Comparison of ENCODE assay signal across 8 cellular contexts in genomic region chr6:130020106-130020851, GRCh38. TPM values are rescaled to one million over a fixed set of nuclear protein-coding genes. Genes with fewer than 3 reads are reported as not detected.
DNase-seq lines count a peak whose midpoint lies in the region; ATAC-seq and TF ChIP-seq lines count a peak whose summit lies in the region.

No MANE protein-coding gene starts in this region.

- no peak for TF ChIP-seq POLR2A in IMR-90 (IDR thresholded peaks at IDR 0.05; ENCODE audit: low read depth, low read length)

- H3K23ac ChIP-seq in IMR-90 (ENCODE audit: low read depth, low read length) = peak overlapping the region; percentile 78; the same call in 1 of the 2 replicates

- H3K14ac ChIP-seq in IMR-90 (replicated peaks; ENCODE audit: low read depth, low read length) = 0 out of 2 replicates have a peak overlapping the region, but pooled peaks have one; percentile 53

- peak overlapping the region; percentile 14 for H3K4me2 ChIP-seq in IMR-90 (ENCODE audit: low read depth, low read length)

- no peaks in the 10 kb centered on the region for H4K20me1 ChIP-seq in IMR-90 (ENCODE audit: insufficient read depth, low read length)

- no TSS peak for BruUV-seq in IMR-90 (replicated peaks; lab: Mats Ljungman, UMichigan)

- TF ChIP-seq RAD21 in IMR-90 (IDR thresholded peaks at IDR 0.05; ENCODE audit: low read length) = no peak

- H4K91ac ChIP-seq in IMR-90 (ENCODE audit: insufficient read depth, low read depth, low read length) = no peak overlapping the region

- intact Hi-C loops in IMR-90 (cut with micrococcal nuclease) = loop anchor here (5.0 kb wide), 1 partner anchor 348 kb away; no protein-coding TSS in a partner anchor

- H3K18ac ChIP-seq in IMR-90 (ENCODE audit: low read depth, low read length) = no peak overlapping the region; the same call in 1 of the 2 replicates

- H3K79me1 ChIP-seq in IMR-90 (ENCODE audit: low read depth in 1 of 2, low read length in 2 of 2) = peaks cover 11% of the 10 kb centered on the region in 2 experiments; a peak in 3 of 4 replicates

- H4K5ac ChIP-seq in IMR-90 (ENCODE audit: low read depth, low read length) = peak overlapping the region; percentile 17; the same call in 1 of the 2 replicates

- H3K36me3 ChIP-seq in IMR-90 (ENCODE audit: control insufficient read depth, insufficient read depth, low read length) (peaks cover 1% of the 10 kb centered on the region; the same call in 1 of the 2 replicates), muscle layer of duodenum (ENCODE audit: control insufficient read depth in 1 of 2, insufficient read depth in 2 of 2, low read length in 2 of 2) (no peaks in the 10 kb centered on the region)

- H3K4me3 ChIP-seq in IMR-90 (ENCODE audit: insufficient read depth, low read depth, low read length) (peak overlapping the region; percentile 86), muscle layer of duodenum (ENCODE audit: low read depth in 1 of 2, low read length in 2 of 2) (peak overlapping the region; percentile 62 to 81)

- TF ChIP-seq CTCF in IMR-90 (conservative IDR thresholded peaks at IDR 0.05; ENCODE audit: low read depth, low read length) = no peak

- peak overlapping the region; percentile 0 for H2AK9ac ChIP-seq in IMR-90 (replicated peaks; ENCODE audit: low read depth, low read length, poor library complexity)

- H3K4ac ChIP-seq in IMR-90 (ENCODE audit: low read depth, low read length) = peak overlapping the region; percentile 46

- peak overlapping the region; percentile 81 for H3K27ac ChIP-seq in IMR-90 (ENCODE audit: insufficient read depth, low read length)
- peak overlapping the region; percentile 75 for H3K27ac ChIP-seq in epithelial cell of prostate
- no peak overlapping the region for H3K27ac ChIP-seq in muscle layer of duodenum (ENCODE audit: low read length)
- H3K27ac ChIP-seq in temporal lobe (ENCODE audit: low read depth, low read length) = peak overlapping the region; percentile 5

- H2BK15ac ChIP-seq in IMR-90 (ENCODE audit: low read depth, low read length) = no peak overlapping the region

- peak overlapping the region in 1 of 2 experiments; percentile 56; a peak in 2 of 4 replicates for H4K8ac ChIP-seq in IMR-90 (ENCODE audit: low read depth in 2 of 2, low read length in 2 of 2)

- no peaks in the 10 kb centered on the region for H3K9me1 ChIP-seq in IMR-90 (ENCODE audit: insufficient read depth, low read length)

- POLR2A ChIA-PET in IMR-90 (lab: Charles Lee; ENCODE audit: unreplicated experiment) = no interaction called here

- 0% methylated on average over 3 of the region's 79 CpGs; no CpG with 5 or more reads in 1 of the 2 experiments for WGBS in IMR-90 (ENCODE audit: extremely low coverage in 2 of 2, insufficient read length in 1 of 2), 2 experiments

- DNase-seq in ELF-1 (ENCODE audit: low read depth, low spot score) = peak; percentile 16
- no peak for DNase-seq in IMR-90
- peak; percentile 13 for DNase-seq in activated T-cell treated with anti-CD3 and anti-CD28 coated beads for 1 hour (ENCODE audit: low read depth)
- no peak for DNase-seq in epithelial cell of prostate (ENCODE audit: low read depth, low spot score)
- no peak for DNase-seq in kidney glomerular epithelial cell (lab: John Stamatoyannopoulos, UW)

- H2AFZ ChIP-seq in IMR-90 (replicated peaks; ENCODE audit: low read length, poor library complexity) = peak overlapping the region; percentile 80

- dilution Hi-C loops in IMR-90 (cut with HindIII; ENCODE audit: low sequenced_read_pairs, unreplicated experiment) = no loop called here

- peak overlapping the region; percentile 14 for H2BK5ac ChIP-seq in IMR-90 (ENCODE audit: low read depth, low read length, poor library complexity, severe bottlenecking)

- H2BK20ac ChIP-seq in IMR-90 (ENCODE audit: low read depth, low read length) = no peak overlapping the region

- no peaks in the 10 kb centered on the region for H3K9me3 ChIP-seq in IMR-90 (ENCODE audit: control insufficient read depth, insufficient read depth, low read length)
- no peaks in the 10 kb centered on the region for H3K9me3 ChIP-seq in muscle layer of duodenum (ENCODE audit: control insufficient read depth in 1 of 2, low read length in 2 of 2)

- H3K27me3 ChIP-seq in IMR-90 (ENCODE audit: control insufficient read depth, insufficient read depth, low read length) (no peaks in the 10 kb centered on the region), muscle layer of duodenum (ENCODE audit: low read depth, low read length) (no peaks in the 10 kb centered on the region)

- no peaks in the 10 kb centered on the region for H3K4me1 ChIP-seq in IMR-90 (ENCODE audit: control insufficient read depth, insufficient read depth, low read length)
- H3K4me1 ChIP-seq in muscle layer of duodenum (ENCODE audit: control insufficient read depth in 1 of 2, insufficient read depth in 2 of 2, low read length in 2 of 2) = peaks cover 0 to 5% of the 10 kb centered on the region in 2 donors

- peak; percentile 30 for ATAC-seq in IMR-90 (ENCODE audit: low read depth)
- no peak for ATAC-seq in GM19397 (IDR thresholded peaks at IDR 0.05; ENCODE audit: unreplicated experiment)

- H2BK120ac ChIP-seq in IMR-90 (ENCODE audit: low read depth, low read length) = peak overlapping the region; percentile 42; the same call in 1 of the 2 replicates

- in situ Hi-C loops in IMR-90 (cut with MboI; ENCODE audit: low sequenced_read_pairs) = loop anchor here (10.0 kb wide), 2 partner anchors 355 to 525 kb away; no protein-coding TSS in a partner anchor

- peak overlapping the region; percentile 82 for H3K9ac ChIP-seq in IMR-90 (ENCODE audit: low read depth, low read length)

- CTCF ChIA-PET in IMR-90 (lab: Yijun Ruan, JAX) = interaction anchor here (1.0 kb wide), 1 partner anchor 126 kb away, joined by 4 read pairs; no protein-coding TSS in a partner anchor

- H3K56ac ChIP-seq in IMR-90 (ENCODE audit: extremely low read depth, insufficient read depth, low read length) = no peak overlapping the region

- H2AK5ac ChIP-seq in IMR-90 (ENCODE audit: low read depth, low read length) = no peak overlapping the region

TF ChIP-seq in IMR-90, 13 proteins besides CTCF, POLR2A, EP300 and RAD21:
- TF ChIP-seq RCOR1 (IDR thresholded peaks at IDR 0.05; ENCODE audit: insufficient replicate concordance, low read length) = no peak
- no peak for TF ChIP-seq CHD1 (IDR thresholded peaks at IDR 0.05; ENCODE audit: low read depth, low read length)
- TF ChIP-seq MAZ (IDR thresholded peaks at IDR 0.05; ENCODE audit: borderline replicate concordance, low read depth, low read length) = no peak
- no peak for TF ChIP-seq MAFK (IDR thresholded peaks at IDR 0.05; ENCODE audit: low read depth, low read length)
- no peak for TF ChIP-seq SMC3 (IDR thresholded peaks at IDR 0.05; ENCODE audit: low read depth, low read length)
- TF ChIP-seq USF2 (IDR thresholded peaks at IDR 0.05; ENCODE audit: low read depth, low read length) = no peak
- no peak for TF ChIP-seq RFX5 (IDR thresholded peaks at IDR 0.05; ENCODE audit: low read depth, low read length)
- TF ChIP-seq BHLHE40 (IDR thresholded peaks at IDR 0.05; ENCODE audit: low read depth, low read length) = no peak
- TF ChIP-seq NFE2L2 (IDR thresholded peaks at IDR 0.05; ENCODE audit: low read depth, low read length) = no peak
- no peak for TF ChIP-seq CEBPB (IDR thresholded peaks at IDR 0.05; ENCODE audit: low read depth, low read length)
- no peak for TF ChIP-seq ELK1 (IDR thresholded peaks at IDR 0.05; ENCODE audit: borderline replicate concordance, low read depth, low read length)
- no peak for TF ChIP-seq FOS (IDR thresholded peaks at IDR 0.05; ENCODE audit: low read depth, low read length)
- TF ChIP-seq MXI1 (IDR thresholded peaks at IDR 0.05; ENCODE audit: borderline replicate concordance, low read depth, low read length) = no peak

RNA-seq across cellular contexts. Expression of gene L3MBTL3, which starts 1.9 kb away (rescaled TPM):
- total RNA-seq in IMR-90 (2012; rRNA removed) (7.2 and 14.4 TPM in 2 replicates), temporal lobe (34.9 TPM)
- polyA plus RNA-seq in IMR-90 (2012; rRNA removed) = 8.4 and 10.9 TPM in 2 replicates
- polyA plus RNA-seq in IMR-90 (2012; cell fraction: cytosol; rRNA removed) = 0.79 and 3.6 TPM in 2 replicates
- polyA plus RNA-seq in IMR-90 (2012; cell fraction: nucleus; rRNA removed; ENCODE audit: low replicate concordance) = 1.4 and 22.5 TPM in 2 replicates

Comparison
In these comparisons a context has a peak if more than half of its experiments do, and no peak if none do; other contexts are left out.
1. DNase-seq: peak in ELF-1 (single experiment) and activated T-cell treated with anti-CD3 and anti-CD28 coated beads for 1 hour (single experiment); none in IMR-90 (single experiment), epithelial cell of prostate (single experiment) and kidney glomerular epithelial cell (single experiment).